Comparison of ENCODE assay signal across 22 cellular contexts in the genomic region with DNA sequence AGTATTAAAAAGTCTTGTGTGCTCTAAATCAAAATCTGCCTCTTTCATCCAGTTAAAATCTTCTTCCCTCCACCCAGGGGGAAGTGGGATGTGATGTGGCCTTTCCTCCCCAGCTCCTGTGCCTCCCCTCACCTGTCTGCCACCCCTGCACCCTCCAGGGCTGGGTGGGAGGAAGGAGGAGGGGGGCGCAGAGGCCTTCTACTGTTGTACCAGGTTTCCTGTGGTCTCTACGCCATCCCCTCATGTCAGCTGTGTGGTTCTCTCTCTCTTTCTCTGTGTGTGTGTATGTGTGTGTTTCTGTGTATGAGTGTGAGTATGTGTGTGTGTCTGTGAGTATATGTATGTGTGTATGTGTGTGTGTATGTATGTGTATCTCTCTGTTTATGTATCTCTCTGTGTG. TPM values are rescaled to one million over a fixed set of nuclear protein-coding genes. Genes with fewer than 3 reads are reported as not detected.
DNase-seq lines count a peak whose midpoint lies in the region; ATAC-seq and TF ChIP-seq lines count a peak whose summit lies in the region.
"Had no signal": no experiment of that assay in that cellular context is flagged by ENCODE, and none has a peak within 500 bp of the region (broad histone marks: within the 10 kb centered on the region; RNA-seq: fewer than 3 reads in every experiment).

No MANE protein-coding gene starts in this region.

- H4K5ac ChIP-seq in H9 (ENCODE audit: insufficient read length, low read depth, low read length), result no peak overlapping the region

- H3K27ac ChIP-seq in upper lobe of right lung (no peak overlapping the region), H9 (ENCODE audit: insufficient read length, low read depth, low read length) (no peak overlapping the region), Karpas-422 (ENCODE audit: low read length) (no peak overlapping the region)
- H3K27ac ChIP-seq: GM23248, KMS-11 had no signal

- H2AFZ ChIP-seq in H9 (ENCODE audit: low read length), result no peak overlapping the region
- no peak overlapping the region for H2AFZ ChIP-seq in Karpas-422 (ENCODE audit: low read length)
- H2AFZ ChIP-seq: GM23248 had no signal

- H4K20me1 ChIP-seq in H9 (ENCODE audit: control insufficient read depth, insufficient read depth, insufficient read length) (peaks cover 2% of the 10 kb centered on the region), Karpas-422 (ENCODE audit: insufficient read depth, low read depth, low read length) (no peaks in the 10 kb centered on the region)

- H3K4ac ChIP-seq in H9 (ENCODE audit: low read depth, low read length), result no peak overlapping the region

- no peak overlapping the region for H2BK12ac ChIP-seq in H9 (ENCODE audit: insufficient read length, low read depth, low read length)

- no peak overlapping the region for H3K4me3 Mint-ChIP-seq in activated naive CD8-positive, alpha-beta T cell treated with anti-CD3 and anti-CD28 coated beads, Interleukin-2, amount 10 ng/mL, durations not matched to agents 7 days and 5 days
- H3K4me3 Mint-ChIP-seq in activated naive CD8-positive, alpha-beta T cell treated with anti-CD3 and anti-CD28 coated beads, Interleukin-2, amount 50 U/mL, for 24 hours, result no peak overlapping the region
- no peak overlapping the region for H3K4me3 Mint-ChIP-seq in effector memory CD8-positive, alpha-beta T cell
- no peak overlapping the region for H3K4me3 Mint-ChIP-seq in H9
- H3K4me3 Mint-ChIP-seq: CD8-positive, alpha-beta T cell had no signal

- peaks cover 1% of the 10 kb centered on the region for H3K4me1 Mint-ChIP-seq in activated naive CD8-positive, alpha-beta T cell treated with anti-CD3 and anti-CD28 coated beads, Interleukin-2, amount 10 ng/mL, durations not matched to agents 7 days and 5 days
- peaks cover 8% of the 10 kb centered on the region for H3K4me1 Mint-ChIP-seq in activated naive CD8-positive, alpha-beta T cell treated with anti-CD3 and anti-CD28 coated beads, Interleukin-2, amount 50 U/mL, for 24 hours
- H3K4me1 Mint-ChIP-seq in effector memory CD8-positive, alpha-beta T cell (ENCODE audit: low read depth in 2 of 2), result peaks cover 0 to 5% of the 10 kb centered on the region in 2 donors
- no peaks in the 10 kb centered on the region for H3K4me1 Mint-ChIP-seq in H9

- no peaks in the 10 kb centered on the region for H3K36me3 ChIP-seq in upper lobe of right lung
- no peaks in the 10 kb centered on the region for H3K36me3 ChIP-seq in Karpas-422 (ENCODE audit: insufficient read depth, low read length)
- H3K36me3 ChIP-seq: BE2C had no signal

- H3K4me3 ChIP-seq in upper lobe of right lung, result no peak overlapping the region
- no peak overlapping the region for H3K4me3 ChIP-seq in Karpas-422 (ENCODE audit: low read length)
- H3K4me3 ChIP-seq: GM12878, GM23248 had no signal

- H2BK20ac ChIP-seq in H9 (ENCODE audit: low read depth, low read length, poor library complexity, severe bottlenecking), result no peak overlapping the region

- H2BK5ac ChIP-seq in H9 (ENCODE audit: insufficient read length, low read length), result no peak overlapping the region

- H3K56ac ChIP-seq in H9 (ENCODE audit: insufficient read length, low read depth, low read length), result no peak overlapping the region

- no peaks in the 10 kb centered on the region for H3K9me3 ChIP-seq in upper lobe of right lung
- H3K9me3 ChIP-seq in H9 (ENCODE audit: control insufficient read depth, low read depth, low read length), result no peaks in the 10 kb centered on the region
- no peaks in the 10 kb centered on the region for H3K9me3 ChIP-seq in Karpas-422 (ENCODE audit: low read length)
- H3K9me3 ChIP-seq: BE2C had no signal

- H3K4me1 ChIP-seq in upper lobe of right lung (no peaks in the 10 kb centered on the region), H9 (ENCODE audit: insufficient read depth, low read length) (no peaks in the 10 kb centered on the region), Karpas-422 (ENCODE audit: low read length) (peaks cover 11% of the 10 kb centered on the region)
- H3K4me1 ChIP-seq: BE2C had no signal

- no peak overlapping the region for H3T11ph ChIP-seq in H9 (ENCODE audit: low read length)

- H3K23me2 ChIP-seq in H9 (ENCODE audit: insufficient read length, low read depth, low read length, poor library complexity, severe bottlenecking), result no peaks in the 10 kb centered on the region

- no peaks in the 10 kb centered on the region for H3K27me3 Mint-ChIP-seq in activated naive CD8-positive, alpha-beta T cell treated with anti-CD3 and anti-CD28 coated beads, Interleukin-2, amount 10 ng/mL, durations not matched to agents 7 days and 5 days
- H3K27me3 Mint-ChIP-seq in activated naive CD8-positive, alpha-beta T cell treated with anti-CD3 and anti-CD28 coated beads, Interleukin-2, amount 50 U/mL, for 24 hours, result no peaks in the 10 kb centered on the region
- no peaks in the 10 kb centered on the region for H3K27me3 Mint-ChIP-seq in effector memory CD8-positive, alpha-beta T cell
- H3K27me3 Mint-ChIP-seq in H9 (ENCODE audit: low read depth), result peaks cover 21% of the 10 kb centered on the region

- H3K9me2 ChIP-seq in Karpas-422 (replicated peaks; ENCODE audit: insufficient read depth, low read length), result no peaks in the 10 kb centered on the region

- H2AK5ac ChIP-seq in H9 (ENCODE audit: insufficient read length, low read length), result no peak overlapping the region

- POLR2A ChIA-PET in activated naive CD8-positive, alpha-beta T cell treated with anti-CD3 and anti-CD28 coated beads, Interleukin-2, amount 10 ng/mL, durations not matched to agents 7 days and 5 days (lab: Charles Lee), result no interaction called here

- H4K8ac ChIP-seq in H9 (replicated peaks; ENCODE audit: insufficient read length, low read depth, low read length), result no peak overlapping the region

- ATAC-seq in activated naive CD8-positive, alpha-beta T cell treated with anti-CD3 and anti-CD28 coated beads, Interleukin-2, amount 10 ng/mL, durations not matched to agents 7 days and 5 days (ENCODE audit: low read depth), result peak; percentile 23
- no peak for ATAC-seq in activated naive CD8-positive, alpha-beta T cell treated with anti-CD3 and anti-CD28 coated beads, Interleukin-2, amount 50 U/mL, for 24 hours
- ATAC-seq in effector memory CD8-positive, alpha-beta T cell (replicated peaks), result peak; percentile 48
- ATAC-seq in upper lobe of right lung, result peak; percentile 17
- ATAC-seq in left colon, result no peak
- ATAC-seq: CD8-positive, alpha-beta T cell; GM12878; HCT116 had no signal

- no peak for DNase-seq in activated naive CD8-positive, alpha-beta T cell treated with anti-CD3 and anti-CD28 coated beads, Interleukin-2, amount 10 ng/mL, durations not matched to agents 7 days and 5 days
- no peak for DNase-seq in activated naive CD8-positive, alpha-beta T cell treated with anti-CD3 and anti-CD28 coated beads, Interleukin-2, amount 50 U/mL, for 24 hours
- peak; percentile 59 to 69 for DNase-seq in Kasumi-1 (lab: John Stamatoyannopoulos, UW)
- peak in 1 of 3 experiments; percentile 10 for DNase-seq in effector memory CD8-positive, alpha-beta T cell
- no peak for DNase-seq in upper lobe of right lung
- no peak for DNase-seq in left colon
- DNase-seq in H9, result no peak
- DNase-seq in Karpas-422, result no peak
- DNase-seq: 8988T; BE2C; CD8-positive, alpha-beta T cell; DMS79 treated with DMSO at 0.1 percent for 48 hours; GM23248; NCI-H1105; NCI-H1694 treated with DMSO at 0.1 percent for 48 hours; NCI-H2107; NCI-H226; NCI-H526 treated with DMSO at 0.1 percent for 48 hours; SHP77 had no signal

- H3K4me2 ChIP-seq in H9 (ENCODE audit: insufficient read depth, insufficient read length, low read length) (no peak overlapping the region), Karpas-422 (ENCODE audit: low read depth, low read length, poor library complexity, severe bottlenecking) (no peak overlapping the region)
- H3K4me2 ChIP-seq: KMS-11 had no signal

- no peak overlapping the region for H2BK120ac ChIP-seq in H9 (ENCODE audit: low read depth, low read length, poor library complexity, severe bottlenecking)

- H3K79me2 ChIP-seq in H9 (ENCODE audit: insufficient read depth, low read length) (no peaks in the 10 kb centered on the region), Karpas-422 (ENCODE audit: low read length) (no peaks in the 10 kb centered on the region)

- no peak overlapping the region for H3K23ac ChIP-seq in H9 (ENCODE audit: insufficient read length, low read depth, low read length)

- H2BK15ac ChIP-seq in H9 (ENCODE audit: low read depth, low read length), result no peak overlapping the region

- WGBS in H9 (ENCODE audit: extremely low coverage, insufficient read length, low lambda C conversion rate), result no CpG with 5 or more reads among the region's 2 CpGs

- no peak for TF ChIP-seq CTCF in upper lobe of right lung (IDR thresholded peaks at IDR 0.05)
- no peak for TF ChIP-seq CTCF in H9 (conservative IDR thresholded peaks at IDR 0.05)

- peaks cover 1% of the 10 kb centered on the region for H3K36me3 Mint-ChIP-seq in activated naive CD8-positive, alpha-beta T cell treated with anti-CD3 and anti-CD28 coated beads, Interleukin-2, amount 10 ng/mL, durations not matched to agents 7 days and 5 days
- H3K36me3 Mint-ChIP-seq in activated naive CD8-positive, alpha-beta T cell treated with anti-CD3 and anti-CD28 coated beads, Interleukin-2, amount 50 U/mL, for 24 hours (ENCODE audit: low read depth), result no peaks in the 10 kb centered on the region
- no peaks in the 10 kb centered on the region for H3K36me3 Mint-ChIP-seq in effector memory CD8-positive, alpha-beta T cell (ENCODE audit: insufficient read depth)
- H3K36me3 Mint-ChIP-seq in H9 (ENCODE audit: insufficient read depth in 1 of 3, low read depth in 3 of 3), result no peaks in the 10 kb centered on the region
- H3K36me3 Mint-ChIP-seq: CD8-positive, alpha-beta T cell had no signal

- H3K79me1 ChIP-seq in H9 (ENCODE audit: insufficient read depth, low read depth, low read length, poor library complexity, severe bottlenecking), result no peaks in the 10 kb centered on the region

- peaks cover 2% of the 10 kb centered on the region for H3K9me3 Mint-ChIP-seq in activated naive CD8-positive, alpha-beta T cell treated with anti-CD3 and anti-CD28 coated beads, Interleukin-2, amount 10 ng/mL, durations not matched to agents 7 days and 5 days
- no peaks in the 10 kb centered on the region for H3K9me3 Mint-ChIP-seq in activated naive CD8-positive, alpha-beta T cell treated with anti-CD3 and anti-CD28 coated beads, Interleukin-2, amount 50 U/mL, for 24 hours
- no peaks in the 10 kb centered on the region for H3K9me3 Mint-ChIP-seq in effector memory CD8-positive, alpha-beta T cell
- peaks cover 3% of the 10 kb centered on the region in 2 experiments; a peak in 2 of 5 replicates for H3K9me3 Mint-ChIP-seq in H9

- H3K27me3 ChIP-seq in upper lobe of right lung (no peaks in the 10 kb centered on the region), H9 (ENCODE audit: insufficient read depth, low read length) (no peaks in the 10 kb centered on the region), Karpas-422 (ENCODE audit: low read length) (no peaks in the 10 kb centered on the region)
- H3K27me3 ChIP-seq: BE2C had no signal

- H4K91ac ChIP-seq in H9 (ENCODE audit: insufficient read length, low read depth, low read length), result no peak overlapping the region

- no peak overlapping the region for H3K18ac ChIP-seq in H9 (ENCODE audit: insufficient read length, low read depth, low read length)

- no peak overlapping the region for H3K27ac Mint-ChIP-seq in activated naive CD8-positive, alpha-beta T cell treated with anti-CD3 and anti-CD28 coated beads, Interleukin-2, amount 10 ng/mL, durations not matched to agents 7 days and 5 days
- H3K27ac Mint-ChIP-seq in activated naive CD8-positive, alpha-beta T cell treated with anti-CD3 and anti-CD28 coated beads, Interleukin-2, amount 50 U/mL, for 24 hours, result no peak overlapping the region
- no peak overlapping the region for H3K27ac Mint-ChIP-seq in effector memory CD8-positive, alpha-beta T cell
- no peak overlapping the region for H3K27ac Mint-ChIP-seq in H9
- H3K27ac Mint-ChIP-seq: CD8-positive, alpha-beta T cell had no signal

- no peak overlapping the region for H3K14ac ChIP-seq in H9 (ENCODE audit: insufficient read depth, low read length)

- H3K9ac ChIP-seq in H9 (ENCODE audit: extremely low read depth, insufficient read length, low read length) (no peak overlapping the region), Karpas-422 (ENCODE audit: low read length) (no peak overlapping the region)
- H3K9ac ChIP-seq: GM23248, KMS-11 had no signal

- intact Hi-C loops in upper lobe of right lung (cut with DNase I) (no loop called here), left colon (cut with DNase I, micrococcal nuclease) (no loop called here)

RNA-seq across cellular contexts. Expression of a gene that starts 45.6 kb away (rescaled TPM):
- not detected for total RNA-seq in activated naive CD8-positive, alpha-beta T cell treated with anti-CD3 and anti-CD28 coated beads, Interleukin-2, amount 10 ng/mL, durations not matched to agents 7 days and 5 days
- total RNA-seq in upper lobe of right lung (not detected), left colon (not detected), H9 (2021) (not detected in 2 replicates)
- not detected in 2 replicates for total RNA-seq in Karpas-422 (2014; rRNA removed; shearing (Covaris generic); ENCODE audit: low replicate concordance)
- total RNA-seq: CD8-positive, alpha-beta T cell; GM12878; GM23248 had no signal

Comparison
In these comparisons a context has a peak if more than half of its experiments do, and no peak if none do; other contexts are left out.
1. ATAC-seq: peak in activated naive CD8-positive, alpha-beta T cell treated with anti-CD3 and anti-CD28 coated beads, Interleukin-2, amount 10 ng/mL, durations not matched to agents 7 days and 5 days (single experiment), effector memory CD8-positive, alpha-beta T cell (single experiment) and upper lobe of right lung (single experiment); none in activated naive CD8-positive, alpha-beta T cell treated with anti-CD3 and anti-CD28 coated beads, Interleukin-2, amount 50 U/mL, for 24 hours (single experiment) and left colon (single experiment).
2. DNase-seq: peak in Kasumi-1 (2 of 2); none in activated naive CD8-positive, alpha-beta T cell treated with anti-CD3 and anti-CD28 coated beads, Interleukin-2, amount 10 ng/mL, durations not matched to agents 7 days and 5 days (single experiment), activated naive CD8-positive, alpha-beta T cell treated with anti-CD3 and anti-CD28 coated beads, Interleukin-2, amount 50 U/mL, for 24 hours (single experiment), upper lobe of right lung (single experiment), left colon (0 of 2), H9 (single experiment) and Karpas-422 (single experiment).